Comparison of ENCODE assay signal across 11 cellular contexts in genomic region chr2:190838492-190838910, GRCh38. TPM values are rescaled to one million over a fixed set of nuclear protein-coding genes. Genes with fewer than 3 reads are reported as not detected.
DNase-seq lines count a peak whose midpoint lies in the region; ATAC-seq and TF ChIP-seq lines count a peak whose summit lies in the region.
"Had no signal": no experiment of that assay in that cellular context is flagged by ENCODE, and none has a peak within 500 bp of the region (broad histone marks: within the 10 kb centered on the region; RNA-seq: fewer than 3 reads in every experiment).

No MANE protein-coding gene starts in this region.

- H3K27me3 Mint-ChIP-seq in activated T-cell treated with anti-CD3 and anti-CD28 coated beads, Interleukin-2, amount 50 U/mL, for 4 hours (ENCODE audit: low read depth) = no peaks in the 10 kb centered on the region

- H3K36me3 ChIP-seq in stomach = no peaks in the 10 kb centered on the region

- H3K4me1 Mint-ChIP-seq in activated T-cell treated with anti-CD3 and anti-CD28 coated beads, Interleukin-2, amount 50 U/mL, for 4 hours (ENCODE audit: low read depth) = peaks cover 32% of the 10 kb centered on the region

- no peak overlapping the region for H3K4me3 ChIP-seq in stomach
- H3K4me3 ChIP-seq: body of pancreas had no signal

- H3K36me3 Mint-ChIP-seq in activated T-cell treated with anti-CD3 and anti-CD28 coated beads, Interleukin-2, amount 50 U/mL, for 4 hours (ENCODE audit: insufficient read depth) = peaks cover 11% of the 10 kb centered on the region

- no peaks in the 10 kb centered on the region for H3K9me3 Mint-ChIP-seq in activated T-cell treated with anti-CD3 and anti-CD28 coated beads, Interleukin-2, amount 50 U/mL, for 4 hours

- intact Hi-C loops in stomach (cut with DNase I; ENCODE audit: low total_unique reads) = no loop called here
- intact Hi-C loops in Right ventricle myocardium superior (cut with DNase I) = no loop called here

- peak; percentile 64 to 84 for ATAC-seq in activated T-cell treated with anti-CD3 and anti-CD28 coated beads, Interleukin-2, amount 50 U/mL, for 4 hours
- ATAC-seq in Right ventricle myocardium superior (ENCODE audit: poor library complexity) = no peak
- ATAC-seq in GM18861 (IDR thresholded peaks at IDR 0.05; ENCODE audit: unreplicated experiment) = no peak
- ATAC-seq: body of pancreas had no signal

- no peaks in the 10 kb centered on the region for H3K27me3 ChIP-seq in stomach
- H3K27me3 ChIP-seq: body of pancreas had no signal

- no peak overlapping the region for H3K27ac ChIP-seq in stomach
- H3K27ac ChIP-seq: body of pancreas had no signal

- DNase-seq in AG08395 (ENCODE audit: low spot score) (peak; percentile 67), HCEC 1CT (peak; percentile 73), glomerular visceral epithelial cell (ENCODE audit: extremely low spot score) (peak; percentile 92), stomach (no peak), Right ventricle myocardium superior (no peak), dermis blood vessel endothelial cell (no peak)
- DNase-seq in activated T-cell treated with anti-CD3 and anti-CD28 coated beads, Interleukin-2, amount 50 U/mL, for 4 hours = no peak
- DNase-seq: body of pancreas; DMS 273 treated with DMSO at 0.1 percent for 48 hours; stimulated activated naive CD4-positive, alpha-beta T cell treated with Interleukin-2 at 50 U/mL for 16 hours had no signal

- peaks cover 0 to 14% (median 6%) of the 10 kb centered on the region in 4 donors for H3K4me1 ChIP-seq in stomach
- H3K4me1 ChIP-seq: body of pancreas had no signal

- no peak for TF ChIP-seq EP300 in stomach (IDR thresholded peaks at IDR 0.05)

- H3K4me3 Mint-ChIP-seq in activated T-cell treated with anti-CD3 and anti-CD28 coated beads, Interleukin-2, amount 50 U/mL, for 4 hours = no peak overlapping the region

- no peaks in the 10 kb centered on the region for H3K9me3 ChIP-seq in stomach
- H3K9me3 ChIP-seq: body of pancreas had no signal

- TF ChIP-seq CTCF in stomach (IDR thresholded peaks at IDR 0.05) = no peak

- WGBS in stomach, 5 donors = 51 to 84% (median 75%) methylated on average over 2 of the region's 2 CpGs

- TF ChIP-seq POLR2A in stomach (IDR thresholded peaks at IDR 0.05) = no peak

RNA-seq across cellular contexts. Expression of gene GLS, which starts 42.1 kb away (rescaled TPM):
- total RNA-seq in activated T-cell treated with anti-CD3 and anti-CD28 coated beads, Interleukin-2, amount 50 U/mL, for 4 hours = 100 to 1,000 TPM; 371 to 409 (median 377) TPM
- total RNA-seq in stomach (100 to 1,000 TPM; 106 to 353 (median 140) TPM), Right ventricle myocardium superior (52.3 TPM), dermis blood vessel endothelial cell (250 and 284 TPM in 2 replicates)
- polyA plus RNA-seq in stomach = 10 to 100 TPM in 2 of 3 donors, 1 to 10 TPM in 1; 9.6 to 13.2 (median 10.8) TPM

Comparison
In these comparisons a context has a peak if more than half of its experiments do, and no peak if none do; other contexts are left out.
1. DNase-seq: peak in AG08395 (single experiment), HCEC 1CT (single experiment) and glomerular visceral epithelial cell (single experiment); none in activated T-cell treated with anti-CD3 and anti-CD28 coated beads, Interleukin-2, amount 50 U/mL, for 4 hours (single experiment), stomach (single experiment), Right ventricle myocardium superior (single experiment) and dermis blood vessel endothelial cell (single experiment).
2. ATAC-seq: peak in activated T-cell treated with anti-CD3 and anti-CD28 coated beads, Interleukin-2, amount 50 U/mL, for 4 hours (2 of 2); none in Right ventricle myocardium superior (single experiment) and GM18861 (single experiment).